ENCODE assay signal across 8 cellular contexts in genomic region chr11:33802414-33802950, GRCh38. TPM values are rescaled to one million over a fixed set of nuclear protein-coding genes. Genes with fewer than 3 reads are reported as not detected.
DNase-seq lines count a peak whose midpoint lies in the region; ATAC-seq and TF ChIP-seq lines count a peak whose summit lies in the region.

No MANE protein-coding gene starts in this region.

- no peaks in the 10 kb centered on the region for H3K9me3 Mint-ChIP-seq in CD4-positive, CD25-positive, alpha-beta regulatory T cell
- no peaks in the 10 kb centered on the region for H3K9me3 Mint-ChIP-seq in MCF 10A (ENCODE audit: unreplicated experiment)

- no peaks in the 10 kb centered on the region for H3K4me1 ChIP-seq in CD4-positive, CD25-positive, alpha-beta regulatory T cell (ENCODE audit: control insufficient read depth, insufficient read depth, low read length, poor library complexity, severe bottlenecking)
- peaks cover 3% of the 10 kb centered on the region for H3K4me1 ChIP-seq in iPS-18a (ENCODE audit: control insufficient read depth, low read depth, low read length)
- H3K4me1 ChIP-seq in skeletal muscle satellite cell (ENCODE audit: control insufficient read depth, insufficient read depth, low read length), result peaks cover 5% of the 10 kb centered on the region

- H3K36me3 Mint-ChIP-seq in CD4-positive, CD25-positive, alpha-beta regulatory T cell, result no peaks in the 10 kb centered on the region
- no peaks in the 10 kb centered on the region for H3K36me3 Mint-ChIP-seq in MCF 10A (ENCODE audit: insufficient read depth, unreplicated experiment)

- no peaks in the 10 kb centered on the region for H3K9me3 ChIP-seq in CD4-positive, CD25-positive, alpha-beta regulatory T cell (ENCODE audit: control insufficient read depth in 2 of 2, low read length in 2 of 2)
- no peaks in the 10 kb centered on the region for H3K9me3 ChIP-seq in iPS-18a (ENCODE audit: control insufficient read depth, low read depth, low read length)
- H3K9me3 ChIP-seq in skeletal muscle satellite cell (replicated peaks; ENCODE audit: low read length), result no peaks in the 10 kb centered on the region

- peak overlapping the region; percentile 81 for H3K4me2 ChIP-seq in skeletal muscle satellite cell (ENCODE audit: low read length)

- TF ChIP-seq CTCF in MCF 10A (IDR thresholded peaks at IDR 0.05; ENCODE audit: unreplicated experiment), result no peak

- no peak overlapping the region for H3K4me3 ChIP-seq in CD4-positive, CD25-positive, alpha-beta regulatory T cell (ENCODE audit: low read depth, low read length)
- peak overlapping the region; percentile 70 for H3K4me3 ChIP-seq in iPS-18a (ENCODE audit: low read length)
- H3K4me3 ChIP-seq in skeletal muscle satellite cell (ENCODE audit: low read length), result peak overlapping the region; percentile 55

- no TSS peak for BruUV-seq in MCF 10A (replicated peaks; lab: Mats Ljungman, UMichigan)

- POLR2A ChIA-PET in MCF 10A (lab: Yijun Ruan, JAX), result interaction anchor here (0.7 to 1.7 kb wide), 11 partner anchors 18 to 311 kb away, joined by 3 to 9 read pairs (median 3); partner anchors contain the start of genes CD59, FBXO3 and NAT10

- H3K4me3 Mint-ChIP-seq in CD4-positive, CD25-positive, alpha-beta regulatory T cell, result peak overlapping the region in 1 of 4 donors; percentile 32
- no peak overlapping the region for H3K4me3 Mint-ChIP-seq in MCF 10A (ENCODE audit: unreplicated experiment)

- peaks cover 0 to 6% (median 5%) of the 10 kb centered on the region in 4 donors for H3K4me1 Mint-ChIP-seq in CD4-positive, CD25-positive, alpha-beta regulatory T cell
- H3K4me1 Mint-ChIP-seq in MCF 10A (ENCODE audit: insufficient read depth, unreplicated experiment), result no peaks in the 10 kb centered on the region

- no peak overlapping the region for H3K27ac Mint-ChIP-seq in CD4-positive, CD25-positive, alpha-beta regulatory T cell
- no peak overlapping the region for H3K27ac Mint-ChIP-seq in MCF 10A (ENCODE audit: low read depth, unreplicated experiment)

- intact Hi-C loops in MCF 10A (cut with micrococcal nuclease), result no loop called here

- no peak overlapping the region for H3K27ac ChIP-seq in CD4-positive, CD25-positive, alpha-beta regulatory T cell (ENCODE audit: insufficient read depth, low read length, poor library complexity, severe bottlenecking)
- no peak overlapping the region for H3K27ac ChIP-seq in iPS-18a (ENCODE audit: low read length)

- peaks cover 35% of the 10 kb centered on the region for H3K27me3 ChIP-seq in CD4-positive, CD25-positive, alpha-beta regulatory T cell (ENCODE audit: control insufficient read depth, insufficient read depth, low read length)
- peaks cover 34% of the 10 kb centered on the region for H3K27me3 ChIP-seq in iPS-18a (ENCODE audit: control insufficient read depth, insufficient read depth, low read length)
- peaks cover 23% of the 10 kb centered on the region for H3K27me3 ChIP-seq in skeletal muscle satellite cell (ENCODE audit: control insufficient read depth, insufficient read depth, low read length)

- no peaks in the 10 kb centered on the region for H3K36me3 ChIP-seq in CD4-positive, CD25-positive, alpha-beta regulatory T cell (ENCODE audit: control insufficient read depth, insufficient read depth, low read length)
- H3K36me3 ChIP-seq in iPS-18a (ENCODE audit: control insufficient read depth, low read depth, low read length) (no peaks in the 10 kb centered on the region), skeletal muscle satellite cell (ENCODE audit: insufficient read depth, low read length) (no peaks in the 10 kb centered on the region)

- H3K9ac ChIP-seq in iPS-18a (ENCODE audit: low read length), result peak overlapping the region; percentile 35
- peak overlapping the region; percentile 19 for H3K9ac ChIP-seq in skeletal muscle satellite cell (ENCODE audit: low read depth, low read length)

- peak; percentile 50 to 65 for ATAC-seq in CD4-positive, CD25-positive, alpha-beta regulatory T cell (ENCODE audit: low read depth in 2 of 2)
- ATAC-seq in HG02759 (IDR thresholded peaks at IDR 0.05; ENCODE audit: unreplicated experiment) (peak; percentile 63), GM19452 (IDR thresholded peaks at IDR 0.05; ENCODE audit: unreplicated experiment) (no peak), HG02852 (IDR thresholded peaks at IDR 0.05; ENCODE audit: unreplicated experiment) (no peak)

- no peak for DNase-seq in CD4-positive, CD25-positive, alpha-beta regulatory T cell
- DNase-seq in NCI-H69 (lab: John Stamatoyannopoulos, UW), result peak; percentile 97
- peak; percentile 86 for DNase-seq in MCF 10A (ENCODE audit: unreplicated experiment)

- CTCF ChIA-PET in MCF 10A (lab: Yijun Ruan, JAX), result interaction anchor here (1.1 to 1.6 kb wide), 2 partner anchors 26 to 168 kb away, joined by 3 to 6 read pairs; no protein-coding TSS in a partner anchor

- H3K27me3 Mint-ChIP-seq in CD4-positive, CD25-positive, alpha-beta regulatory T cell, result peaks cover 76% of the 10 kb centered on the region
- peaks cover 58% of the 10 kb centered on the region for H3K27me3 Mint-ChIP-seq in MCF 10A (ENCODE audit: insufficient read depth, unreplicated experiment)

RNA-seq across cellular contexts. Expression of gene FBXO3, which starts 28.2 kb away (rescaled TPM):
- 56.7 TPM for total RNA-seq in CD4-positive, CD25-positive, alpha-beta regulatory T cell
- polyA plus RNA-seq in CD4-positive, CD25-positive, alpha-beta regulatory T cell, result 10 to 100 TPM; 48.6 to 57.5 (median 55.7) TPM
- total RNA-seq in MCF 10A (2022), result 20.1 and 22.7 TPM in 2 replicates
- 23.3 and 23.6 TPM in 2 replicates for total RNA-seq in skeletal muscle satellite cell (2012; rRNA removed)

Comparison
In these comparisons a context has a peak if more than half of its experiments do, and no peak if none do; other contexts are left out.
1. ATAC-seq: peak in CD4-positive, CD25-positive, alpha-beta regulatory T cell (2 of 2) and HG02759 (single experiment); none in GM19452 (single experiment) and HG02852 (single experiment).
2. DNase-seq: peak in NCI-H69 (single experiment) and MCF 10A (single experiment); none in CD4-positive, CD25-positive, alpha-beta regulatory T cell (0 of 3).